1 cellular context compared by ENCODE assay signal in the genomic region with DNA sequence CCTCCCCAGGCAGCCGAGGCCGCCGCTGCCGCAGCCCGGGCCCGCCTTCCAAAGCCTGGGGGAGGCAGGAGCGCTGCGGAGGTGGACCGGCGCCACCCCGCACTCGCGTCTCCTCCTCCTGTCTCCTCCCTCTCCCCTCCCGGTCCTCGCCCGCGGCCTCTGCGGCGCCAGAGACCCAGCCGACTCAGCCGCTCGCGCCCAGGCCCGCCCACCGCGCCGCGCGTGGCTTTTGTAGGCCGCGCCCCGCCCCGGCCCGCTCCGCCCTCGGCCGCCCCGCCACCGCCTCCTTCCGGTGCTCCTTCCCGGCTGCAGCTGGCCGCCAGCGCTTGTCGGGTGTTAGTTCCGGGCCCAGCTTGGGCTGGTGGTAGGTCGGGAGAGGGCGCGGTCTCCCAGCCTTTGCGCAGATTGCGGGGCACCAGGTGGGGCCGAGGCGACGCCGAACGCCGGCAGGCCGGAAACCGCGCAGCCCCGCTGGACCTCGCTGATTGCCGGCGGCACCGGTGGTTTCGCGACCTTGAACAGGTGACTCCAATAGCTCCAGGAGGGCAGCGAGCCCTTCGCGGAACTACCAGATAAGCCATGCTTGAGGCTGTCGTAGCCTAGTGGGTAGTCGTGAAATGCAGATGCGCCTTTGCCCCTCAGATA.
A peak's percentile ranks its signal among the peaks of the same experiment; 100 is the strongest.
TF ChIP-seq lines count a peak whose summit lies in the region.

Gene CAPRIN2, minus strand, starts transcription at position 202 of the 645 bp plus-strand sequence. CDS start 1,431 bp downstream, outside the sequence.

TF ChIP-seq in liver, 16 proteins besides CTCF, POLR2A, EP300 and RAD21 (continued from another document):
- TF ChIP-seq ZBTB33 (IDR thresholded peaks at IDR 0.05) (no peak), FOXA2 (IDR thresholded peaks at IDR 0.05) (no peak), EGR1 (IDR thresholded peaks at IDR 0.05; ENCODE audit: low read depth in 2 of 2) (peak; percentile 63 to 70), GABPA (IDR thresholded peaks at IDR 0.05 in 1 of 2, conservative IDR thresholded peaks at IDR 0.05 in 1 of 2) (peak in 1 of 2 donors; percentile 84), TAF1 (conservative IDR thresholded peaks at IDR 0.05) (no peak)
